Comparison of ENCODE assay signal across 13 cellular contexts in the genomic region with DNA sequence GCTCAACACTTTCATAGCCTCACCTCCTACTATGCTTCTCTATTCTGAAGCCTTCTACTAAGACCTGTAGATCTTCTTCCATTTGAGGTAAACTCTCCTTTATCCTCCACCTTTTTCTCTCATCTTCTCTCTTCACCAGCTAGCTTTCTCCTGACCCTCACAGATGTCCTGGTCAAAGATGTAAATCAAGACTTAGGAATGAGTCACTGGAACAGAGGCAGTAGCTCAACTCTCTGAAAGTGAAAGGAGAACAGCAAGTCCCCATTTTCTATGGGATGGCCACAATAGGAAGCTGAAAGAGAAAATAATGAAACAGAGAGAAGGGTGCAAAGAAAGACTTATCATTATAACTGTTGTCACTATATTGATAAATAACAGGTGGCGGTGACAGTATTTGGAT.
DNase-seq lines count a peak whose midpoint lies in the region; ATAC-seq, FAIRE-seq and TF ChIP-seq lines count a peak whose summit lies in the region.
"Had no signal": no experiment of that assay in that cellular context is flagged by ENCODE, and none has a peak within 500 bp of the region (broad histone marks: within the 10 kb centered on the region; RNA-seq: fewer than 3 reads in every experiment).

No MANE protein-coding gene starts in this region.

- H3K27ac ChIP-seq in OCI-LY3 (ENCODE audit: low read length) (no peak overlapping the region), keratinocyte (ENCODE audit: control insufficient read depth, insufficient read depth, low read length) (no peak overlapping the region), psoas muscle (no peak overlapping the region), brain microvascular endothelial cell (no peak overlapping the region)
- H3K27ac ChIP-seq: SJSA1 had no signal

- POLR2A ChIA-PET in GM10248 (lab: Yijun Ruan, JAX), result no interaction called here

- no peaks in the 10 kb centered on the region for H3K79me2 ChIP-seq in OCI-LY3 (ENCODE audit: low read length)
- peaks cover 43% of the 10 kb centered on the region for H3K79me2 ChIP-seq in keratinocyte (ENCODE audit: control insufficient read depth, insufficient read depth, low read length)

- no peaks in the 10 kb centered on the region for H3K9me1 ChIP-seq in keratinocyte (ENCODE audit: control insufficient read depth, extremely low read depth, insufficient read depth, low read length)

- no peak overlapping the region for H2AFZ ChIP-seq in OCI-LY3 (ENCODE audit: low read depth, low read length)
- H2AFZ ChIP-seq in keratinocyte (ENCODE audit: control insufficient read depth, low read length), result no peak overlapping the region

- no peaks in the 10 kb centered on the region for H3K9me3 ChIP-seq in OCI-LY3 (ENCODE audit: insufficient read depth, low read length)
- H3K9me3 ChIP-seq in keratinocyte (ENCODE audit: control insufficient read depth, low read depth, low read length), result peaks cover 2% of the 10 kb centered on the region
- H3K9me3 ChIP-seq in psoas muscle, result no peaks in the 10 kb centered on the region

- peaks cover 9% of the 10 kb centered on the region for H3K4me1 ChIP-seq in OCI-LY3 (ENCODE audit: low read length)
- H3K4me1 ChIP-seq in keratinocyte (ENCODE audit: control insufficient read depth, extremely low read depth, insufficient read depth, low read length), result peaks cover 59% of the 10 kb centered on the region
- no peaks in the 10 kb centered on the region for H3K4me1 ChIP-seq in psoas muscle

- TF ChIP-seq CTCF in GM10248 (IDR thresholded peaks at IDR 0.05; ENCODE audit: control extremely low read depth, extremely low read depth, low read depth, missing control alignments) (no peak), OCI-LY3 (IDR thresholded peaks at IDR 0.05; ENCODE audit: low read depth, low read length) (no peak), keratinocyte (optimal IDR thresholded peaks at IDR 0.05 in 1 of 3, IDR thresholded peaks at IDR 0.05 in 1 of 3, conservative IDR thresholded peaks at IDR 0.05 in 1 of 3; ENCODE audit: extremely low read depth in 1 of 3, insufficient read depth in 2 of 3, low read length in 3 of 3) (no peak), psoas muscle (IDR thresholded peaks at IDR 0.05) (no peak), brain microvascular endothelial cell (IDR thresholded peaks at IDR 0.05; ENCODE audit: low read depth, low read length, missing control alignments) (no peak)

- 97 to 100% (median 100%) methylated on average over 1 of the region's 1 CpG for WGBS in psoas muscle, 3 donors

- intact Hi-C loops in psoas muscle (cut with DNase I), result no loop called here

- peak; percentile 48 for FAIRE-seq in keratinocyte (lab: Jason Lieb, UNC)

- no peak overlapping the region for H3K9ac ChIP-seq in OCI-LY3 (ENCODE audit: low read length)
- no peak overlapping the region for H3K9ac ChIP-seq in keratinocyte (ENCODE audit: control insufficient read depth, extremely low read depth, insufficient read depth, low read length)

- peak; percentile 55 for ATAC-seq in GM21737 (IDR thresholded peaks at IDR 0.05; ENCODE audit: unreplicated experiment)
- ATAC-seq in psoas muscle, result no peak
- no peak for ATAC-seq in GM18502 (IDR thresholded peaks at IDR 0.05; ENCODE audit: poor library complexity, unreplicated experiment)

- CTCF ChIA-PET in GM10248 (lab: Yijun Ruan, JAX), result interaction anchor here (1.0 kb wide), 1 partner anchor 36 kb away, joined by 7 read pairs; no protein-coding TSS in a partner anchor

- H3K4me3 ChIP-seq in OCI-LY3 (ENCODE audit: low read length) (no peak overlapping the region), keratinocyte (ENCODE audit: control insufficient read depth in 2 of 3, extremely low read depth in 1 of 3, insufficient read depth in 2 of 3, low read depth in 1 of 3, low read length in 3 of 3) (no peak overlapping the region), psoas muscle (no peak overlapping the region), brain microvascular endothelial cell (ENCODE audit: low read depth, low read length) (no peak overlapping the region)
- H3K4me3 ChIP-seq: SJSA1 had no signal

- no peaks in the 10 kb centered on the region for H3K27me3 ChIP-seq in OCI-LY3 (ENCODE audit: low read depth, low read length)
- no peaks in the 10 kb centered on the region for H3K27me3 ChIP-seq in keratinocyte (ENCODE audit: control insufficient read depth, extremely low read depth, insufficient read depth, low read length)
- no peaks in the 10 kb centered on the region for H3K27me3 ChIP-seq in psoas muscle (ENCODE audit: insufficient read depth in 3 of 3, low read length in 2 of 3)
- no peaks in the 10 kb centered on the region for H3K27me3 ChIP-seq in brain microvascular endothelial cell (replicated peaks)
- H3K27me3 ChIP-seq: SJSA1 had no signal

- peak; percentile 26 for DNase-seq in GM10248 (ENCODE audit: extremely low spot score)
- no peak for DNase-seq in keratinocyte (ENCODE audit: low read depth, low spot score)
- DNase-seq in psoas muscle, result no peak
- DNase-seq in NCI-H1048 (lab: John Stamatoyannopoulos, UW), result no peak
- no peak for DNase-seq in brain microvascular endothelial cell
- DNase-seq: cerebellar nuclear complex; COR-L47; NCI-H446; stimulated activated naive CD4-positive, alpha-beta T cell had no signal

- dilution Hi-C loops in keratinocyte (cut with MboI; ENCODE audit: extremely low pct_ligation_motif_present, low sequenced_read_pairs), result no loop called here

- H3K4me2 ChIP-seq in OCI-LY3 (ENCODE audit: low read length) (0 out of 2 replicates have a peak overlapping the region, but pooled peaks have one; percentile 8), keratinocyte (ENCODE audit: control insufficient read depth, extremely low read depth, insufficient read depth, low read depth, low read length) (peak overlapping the region; percentile 45)

- H4K20me1 ChIP-seq in OCI-LY3 (ENCODE audit: insufficient read depth, low read length) (no peaks in the 10 kb centered on the region), keratinocyte (ENCODE audit: control insufficient read depth, extremely low read depth, insufficient read depth, low read length) (no peaks in the 10 kb centered on the region)

- in situ Hi-C loops in brain microvascular endothelial cell (cut with HindIII; ENCODE audit: low pct_ligation_motif_present, low sequenced_read_pairs), result no loop called here

- H3K36me3 ChIP-seq in OCI-LY3 (replicated peaks; ENCODE audit: low read depth, low read length), result no peaks in the 10 kb centered on the region
- H3K36me3 ChIP-seq in keratinocyte (ENCODE audit: control insufficient read depth in 2 of 2, extremely low read depth in 1 of 2, insufficient read depth in 2 of 2, low read length in 2 of 2), result no peaks in the 10 kb centered on the region
- H3K36me3 ChIP-seq in psoas muscle (ENCODE audit: insufficient read depth in 1 of 2, low read depth in 1 of 2), result no peaks in the 10 kb centered on the region
- no peaks in the 10 kb centered on the region for H3K36me3 ChIP-seq in brain microvascular endothelial cell (replicated peaks)
